17 cellular contexts compared by ENCODE assay signal in the genomic region with DNA sequence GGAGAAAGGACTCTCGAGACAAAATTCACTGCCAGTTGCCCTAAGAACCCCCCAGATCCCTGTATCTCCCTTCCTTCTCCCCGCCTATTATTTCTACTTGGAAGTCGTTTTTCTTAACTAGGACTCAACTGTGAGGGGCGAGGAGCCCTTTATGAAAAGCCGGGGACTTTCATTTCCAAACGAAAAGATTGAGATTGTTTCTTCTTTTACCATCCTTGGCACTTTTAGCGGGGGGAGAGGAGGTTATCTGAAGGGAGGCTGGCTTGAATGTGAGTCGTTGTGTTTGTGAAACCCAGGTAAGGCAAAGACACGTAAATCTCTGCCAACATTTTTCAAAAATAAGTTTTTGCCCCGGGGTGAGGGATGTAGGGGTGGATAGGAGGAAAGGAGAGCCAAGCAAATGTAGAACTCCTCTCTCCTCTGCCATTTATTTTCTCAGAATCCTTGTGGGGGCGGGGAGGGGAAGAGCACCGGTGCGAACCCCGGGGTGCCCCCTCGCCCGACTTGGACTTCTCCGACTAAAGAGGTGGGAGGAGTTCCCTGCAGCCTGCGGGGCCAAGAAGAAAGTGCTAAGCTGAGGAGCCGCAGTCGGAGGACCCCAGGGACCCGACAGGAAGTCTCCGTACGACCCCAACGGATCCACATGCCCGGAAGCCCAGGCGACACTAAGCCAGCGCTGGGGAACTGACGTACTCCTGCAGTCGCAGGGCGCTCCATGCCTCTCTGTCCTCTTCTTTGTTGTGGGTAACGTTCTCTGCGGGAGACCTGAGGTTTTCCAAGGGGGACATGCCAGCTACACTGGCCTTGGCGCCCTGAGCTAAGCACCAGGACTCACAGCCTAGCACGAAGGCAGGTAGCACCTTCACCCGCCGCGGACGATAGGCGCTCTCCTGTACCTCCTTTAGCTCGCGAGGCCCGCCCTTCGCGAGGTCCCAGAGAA. TPM values are rescaled to one million over a fixed set of nuclear protein-coding genes. Genes with fewer than 3 reads are reported as not detected.
A peak's percentile ranks its signal among the peaks of the same experiment; 100 is the strongest.
DNase-seq lines count a peak whose midpoint lies in the region; ATAC-seq and TF ChIP-seq lines count a peak whose summit lies in the region.
"Had no signal": no experiment of that assay in that cellular context is flagged by ENCODE, and none has a peak within 500 bp of the region (broad histone marks: within the 10 kb centered on the region; RNA-seq: fewer than 3 reads in every experiment).

No MANE protein-coding gene starts in this region.

- peaks cover 3% of the 10 kb centered on the region for H3K79me1 ChIP-seq in trophoblast cell (ENCODE audit: low read length)

- H3K9me3 ChIP-seq in trophoblast cell (ENCODE audit: insufficient read depth, low read depth, low read length) (peaks cover 9% of the 10 kb centered on the region), aorta (ENCODE audit: control insufficient read depth, low read length) (no peaks in the 10 kb centered on the region)
- H3K9me3 ChIP-seq: upper lobe of left lung had no signal

- no peak for TF ChIP-seq CTCF in NB4 (IDR thresholded peaks at IDR 0.05; ENCODE audit: low read depth, low read length)
- TF ChIP-seq CTCF in fibroblast of villous mesenchyme (IDR thresholded peaks at IDR 0.05; ENCODE audit: insufficient read depth, low read depth, low read length): no peak

- no peak overlapping the region for H2BK120ac ChIP-seq in trophoblast cell (ENCODE audit: insufficient read depth, low read length, poor library complexity)

- no CpG with 5 or more reads among the region's 44 CpGs for WGBS in trophoblast cell (ENCODE audit: extremely low coverage, insufficient coverage, insufficient read length)
- 4 to 5% methylated on average over 43 to 44 of the region's 44 CpGs for WGBS in aorta, 2 donors

- H3K23ac ChIP-seq in trophoblast cell (ENCODE audit: low read length): no peak overlapping the region

- no peak overlapping the region for H2BK5ac ChIP-seq in trophoblast cell (ENCODE audit: low read depth, low read length, poor library complexity)

- no peak overlapping the region for H4K12ac ChIP-seq in trophoblast cell (ENCODE audit: low read depth, low read length)

- no peaks in the 10 kb centered on the region for H3K79me2 ChIP-seq in trophoblast cell (ENCODE audit: control insufficient read depth, insufficient read depth, low read length, poor library complexity)

- H4K91ac ChIP-seq in trophoblast cell (ENCODE audit: low read depth, low read length): no peak overlapping the region

- H2AK5ac ChIP-seq in trophoblast cell (ENCODE audit: low read length): no peak overlapping the region

- H3K4me1 ChIP-seq in trophoblast cell (ENCODE audit: control insufficient read depth in 1 of 2, insufficient read depth in 2 of 2, low read length in 2 of 2) (peaks cover 21 to 24% of the 10 kb centered on the region in 2 experiments), aorta (ENCODE audit: control insufficient read depth in 1 of 2, insufficient read depth in 2 of 2, low read length in 2 of 2) (no peaks in the 10 kb centered on the region)

- peak overlapping the region; percentile 23 for H3K4me2 ChIP-seq in trophoblast cell (ENCODE audit: low read length)

- no peak overlapping the region for H2BK12ac ChIP-seq in trophoblast cell (ENCODE audit: low read length)

- no peak overlapping the region for H3K18ac ChIP-seq in trophoblast cell (ENCODE audit: low read length)

- ATAC-seq in aorta (ENCODE audit: low FRiP score) (no peak), GM18511 (IDR thresholded peaks at IDR 0.05; ENCODE audit: unreplicated experiment) (no peak)

- peak; percentile 13 for DNase-seq in activated CD4-positive, alpha-beta T cell treated with anti-CD3 and anti-CD28 coated beads for 48 hours
- DNase-seq in activated CD4-positive, alpha-beta T cell treated with anti-CD3 and anti-CD28 coated beads, Interleukin-2, amount 50 U/mL, for 4 hours: no peak
- DNase-seq in NB4 (ENCODE audit: low read depth): peak; percentile 70
- no peak for DNase-seq in fibroblast of villous mesenchyme (ENCODE audit: low read depth)
- DNase-seq in trophoblast cell: no peak
- DNase-seq in stimulated activated CD4-positive, alpha-beta T cell treated with anti-CD3 and anti-CD28 coated beads, Interleukin-1b, Interleukin-23, amount 100 ng/mL, for 48 hours: no peak
- DNase-seq in aorta: no peak
- DNase-seq: DND-41, kidney glomerular epithelial cell, NCI-H1092, NCI-H446 treated with DMSO at 0.1 percent for 48 hours had no signal

- no peak overlapping the region for H2AFZ ChIP-seq in trophoblast cell (ENCODE audit: insufficient read depth, low read length, poor library complexity)

- H3K27me3 ChIP-seq in trophoblast cell (ENCODE audit: insufficient read depth, low read length): peaks cover 74% of the 10 kb centered on the region
- H3K27me3 ChIP-seq in aorta (ENCODE audit: control insufficient read depth in 1 of 2, insufficient read depth in 2 of 2, low read length in 1 of 2): no peaks in the 10 kb centered on the region

- no peak overlapping the region for H3K4ac ChIP-seq in trophoblast cell (ENCODE audit: low read depth, low read length)

- H3K27ac ChIP-seq in trophoblast cell (ENCODE audit: low read depth, low read length): no peak overlapping the region
- H3K27ac ChIP-seq in aorta (ENCODE audit: low read depth in 1 of 2, low read length in 2 of 2): no peak overlapping the region
- H3K27ac ChIP-seq: skin epidermis, upper lobe of left lung had no signal

- H3K14ac ChIP-seq in trophoblast cell (ENCODE audit: low read length): no peak overlapping the region

- intact Hi-C loops in aorta (cut with DNase I): no loop called here

- TF ChIP-seq POLR2A in NB4 (IDR thresholded peaks at IDR 0.05; ENCODE audit: extremely low read depth, insufficient read length): no peak

- H3K4me3 ChIP-seq in NB4 (ENCODE audit: low read depth, low read length) (peak overlapping the region; percentile 94), fibroblast of villous mesenchyme (ENCODE audit: low read depth, low read length) (peak overlapping the region; percentile 61), trophoblast cell (ENCODE audit: low read depth, low read length) (no peak overlapping the region), aorta (ENCODE audit: low read length in 2 of 2) (no peak overlapping the region)
- H3K4me3 ChIP-seq: skin epidermis, upper lobe of left lung had no signal

- H3K36me3 ChIP-seq in trophoblast cell (ENCODE audit: control insufficient read depth in 1 of 2, insufficient read depth in 2 of 2, low read length in 2 of 2) (no peaks in the 10 kb centered on the region), aorta (ENCODE audit: control insufficient read depth in 1 of 2, insufficient read depth in 2 of 2, low read length in 1 of 2) (no peaks in the 10 kb centered on the region)
- H3K36me3 ChIP-seq: upper lobe of left lung had no signal

- no peak overlapping the region for H3K9ac ChIP-seq in trophoblast cell (ENCODE audit: low read length)

- H4K8ac ChIP-seq in trophoblast cell (ENCODE audit: low read depth, low read length): no peak overlapping the region

RNA-seq across cellular contexts. Expression of gene WT1, which starts 2.3 kb away (rescaled TPM):
- total RNA-seq in fibroblast of villous mesenchyme (5.8 and 16.4 TPM in 2 replicates), aorta (under 1 TPM in 1 of 2 donors, not detected in 1; 0.87 TPM)
- polyA plus RNA-seq in trophoblast cell (2013): 1.1 and 1.3 TPM in 2 replicates
- under 1 TPM in 1 of 2 donors, not detected in 1; 0.15 TPM for polyA plus RNA-seq in aorta
- total RNA-seq: cerebellum, fibroblast of lung had no signal
- polyA plus RNA-seq: AG04450, fibroblast of lung had no signal

Comparison
In these comparisons a context has a peak if more than half of its experiments do, and no peak if none do; other contexts are left out.
1. DNase-seq: peak in activated CD4-positive, alpha-beta T cell treated with anti-CD3 and anti-CD28 coated beads for 48 hours (single experiment) and NB4 (single experiment); none in activated CD4-positive, alpha-beta T cell treated with anti-CD3 and anti-CD28 coated beads, Interleukin-2, amount 50 U/mL, for 4 hours (0 of 2), fibroblast of villous mesenchyme (single experiment), trophoblast cell (0 of 2), stimulated activated CD4-positive, alpha-beta T cell treated with anti-CD3 and anti-CD28 coated beads, Interleukin-1b, Interleukin-23, amount 100 ng/mL, for 48 hours (single experiment) and aorta (0 of 2).
2. H3K4me3 ChIP-seq: peak in NB4 (single experiment) and fibroblast of villous mesenchyme (single experiment); none in trophoblast cell (single experiment) and aorta (0 of 2).